Comparison of ENCODE assay signal across 8 cellular contexts in genomic region chr22:37538590-37539357, GRCh38. TPM values are rescaled to one million over a fixed set of nuclear protein-coding genes. Genes with fewer than 3 reads are reported as not detected.
DNase-seq lines count a peak whose midpoint lies in the region; ATAC-seq and TF ChIP-seq lines count a peak whose summit lies in the region.

No MANE protein-coding gene starts in this region.

- POLR2A ChIA-PET in HEK293T (lab: Yijun Ruan, JAX): interaction anchor here (0.9 to 2.8 kb wide), 6 partner anchors 21 to 70 kb away, joined by 3 to 12 read pairs (median 4); partner anchors contain the start of genes CDC42EP1 and GGA1

- peak overlapping the region; percentile 64 for H3K4me3 Mint-ChIP-seq in activated naive CD8-positive, alpha-beta T cell
- no peak overlapping the region for H3K4me3 Mint-ChIP-seq in progenitor cell of endocrine pancreas (ENCODE audit: low read depth)

- ATAC-seq in Right ventricle myocardium superior (ENCODE audit: poor library complexity): peak; percentile 99

- H3K9me3 Mint-ChIP-seq in activated naive CD8-positive, alpha-beta T cell (ENCODE audit: low read depth): no peaks in the 10 kb centered on the region
- no peaks in the 10 kb centered on the region for H3K9me3 Mint-ChIP-seq in progenitor cell of endocrine pancreas (ENCODE audit: low read depth)

- peaks cover 10% of the 10 kb centered on the region for H3K27me3 Mint-ChIP-seq in activated naive CD8-positive, alpha-beta T cell
- H3K27me3 Mint-ChIP-seq in progenitor cell of endocrine pancreas: no peaks in the 10 kb centered on the region

- no peak overlapping the region for H3K27ac Mint-ChIP-seq in activated naive CD8-positive, alpha-beta T cell
- peak overlapping the region; percentile 83 for H3K27ac Mint-ChIP-seq in progenitor cell of endocrine pancreas

- CTCF ChIA-PET in HEK293T (lab: Yijun Ruan, JAX): interaction anchor here (0.6 to 5.9 kb wide), 10 partner anchors 16 to 146 kb away, joined by 3 to 51 read pairs (median 6); no protein-coding TSS in a partner anchor

- peaks cover 24% of the 10 kb centered on the region for H3K4me1 Mint-ChIP-seq in activated naive CD8-positive, alpha-beta T cell (ENCODE audit: low read depth)
- H3K4me1 Mint-ChIP-seq in progenitor cell of endocrine pancreas (ENCODE audit: low read depth): peaks cover 23% of the 10 kb centered on the region

- no peaks in the 10 kb centered on the region for H3K36me3 Mint-ChIP-seq in activated naive CD8-positive, alpha-beta T cell
- no peaks in the 10 kb centered on the region for H3K36me3 Mint-ChIP-seq in progenitor cell of endocrine pancreas (ENCODE audit: insufficient read depth)

- TF ChIP-seq CTCF in progenitor cell of endocrine pancreas (IDR thresholded peaks at IDR 0.05; ENCODE audit: unreplicated experiment): peak; percentile 99

- peak; percentile 87 for DNase-seq in GDM1 (lab: John Stamatoyannopoulos, UW)
- DNase-seq in HEK293T (ENCODE audit: extremely low spot score): peak; percentile 99
- peak; percentile 72 for DNase-seq in NCI-H1105 treated with DMSO at 0.1 percent for 48 hours (lab: John Stamatoyannopoulos, UW)
- peak; percentile 64 to 86 for DNase-seq in SW 1271 (lab: John Stamatoyannopoulos, UW)
- peak; percentile 95 for DNase-seq in Right ventricle myocardium superior
- peak; percentile 95 for DNase-seq in progenitor cell of endocrine pancreas (ENCODE audit: low spot score, unreplicated experiment)
- DNase-seq in ureter (ENCODE audit: low spot score): peak; percentile 93

- intact Hi-C loops in Right ventricle myocardium superior (cut with DNase I): loop anchor here (2.0 kb wide), 2 partner anchors 28 to 54 kb away; no protein-coding TSS in a partner anchor

TF ChIP-seq in HEK293T, 16 proteins besides CTCF, POLR2A, EP300 and RAD21:
- TF ChIP-seq HDGF (IDR thresholded peaks at IDR 0.05; ENCODE audit: borderline replicate concordance): peak; percentile 85; the same call in 1 of the 2 replicates
- no peak for TF ChIP-seq SP1 (IDR thresholded peaks at IDR 0.05)
- no peak for TF ChIP-seq FOXM1 (IDR thresholded peaks at IDR 0.05; ENCODE audit: borderline replicate concordance)

RNA-seq across cellular contexts. Expression of gene CARD10, which starts 19.6 kb away (rescaled TPM):
- 8.3 TPM for total RNA-seq in Right ventricle myocardium superior
- 44.1 and 46.7 TPM in 2 replicates for total RNA-seq in progenitor cell of endocrine pancreas
- total RNA-seq in ureter: 14.9 TPM

RNA-seq across cellular contexts. Expression of gene CDC42EP1, which starts 21.5 kb away (rescaled TPM):
- 15.4 TPM for total RNA-seq in Right ventricle myocardium superior
- total RNA-seq in progenitor cell of endocrine pancreas: 52.6 TPM in 2 replicates
- total RNA-seq in ureter: 33.4 TPM

RNA-seq across cellular contexts. Expression of gene LGALS2, which starts 41.1 kb away (rescaled TPM):
- total RNA-seq in Right ventricle myocardium superior (not detected), progenitor cell of endocrine pancreas (2.7 and 4.3 TPM in 2 replicates), ureter (not detected)

RNA-seq across cellular contexts. Expression of gene MFNG, which starts 52.6 kb away (rescaled TPM):
- total RNA-seq in Right ventricle myocardium superior: 12.7 TPM
- 3.2 and 5.9 TPM in 2 replicates for total RNA-seq in progenitor cell of endocrine pancreas
- total RNA-seq in ureter: 20.3 TPM

Comparison
In these comparisons a context has a peak if more than half of its experiments do, and no peak if none do; other contexts are left out.
1. Peak in every context shown above with its lines: DNase-seq and ATAC-seq.